ENCODE assay signal across 1 cellular context in the genomic region with DNA sequence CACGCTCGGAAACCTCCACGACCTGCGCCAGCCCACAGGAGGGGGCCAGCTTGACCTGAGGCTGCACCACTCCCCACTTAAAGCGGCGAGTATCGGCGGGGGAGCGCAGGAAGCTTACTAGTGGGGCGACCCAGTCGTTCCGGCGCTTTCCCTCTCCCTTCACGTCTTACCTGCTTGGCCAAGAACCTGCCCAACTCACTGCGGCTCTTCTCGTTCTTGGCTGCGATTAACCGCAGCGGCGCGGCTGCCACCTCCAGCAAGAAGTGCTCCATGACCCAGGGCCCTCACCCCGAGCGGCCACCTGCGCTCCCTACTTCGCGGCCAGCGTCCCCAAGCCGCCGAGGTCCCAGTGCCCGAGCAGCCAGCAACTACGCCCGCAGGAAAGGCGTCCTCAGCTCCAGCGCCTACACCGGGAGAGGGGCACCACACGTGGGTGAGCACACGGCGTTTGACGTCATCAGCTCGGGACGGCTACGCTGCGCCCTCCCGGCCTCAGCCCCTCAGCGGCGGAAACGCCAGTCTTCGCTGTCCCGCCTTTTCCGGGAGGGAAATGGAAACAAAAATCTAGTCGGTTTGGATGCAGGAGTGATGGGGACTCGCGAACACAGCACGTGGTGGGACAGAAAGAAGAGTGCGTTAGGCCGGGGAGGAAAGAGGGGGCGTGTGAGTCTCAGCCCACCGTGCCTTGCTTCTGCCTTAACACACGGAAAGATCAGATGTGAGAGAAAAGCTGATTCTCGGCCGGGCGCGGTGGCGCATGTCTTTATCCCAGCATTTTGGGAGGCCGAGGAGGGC.
TF ChIP-seq lines count a peak whose summit lies in the region.

Gene MDN1, minus strand, starts transcription at position 459 of the 795 bp plus-strand sequence. Its CDS starts 187 bp downstream, at position 272.

TF ChIP-seq in HepG2, 621 proteins besides CTCF, POLR2A, EP300 and RAD21 (continued from another document and continues in another):
- TF ChIP-seq, protein P1, sequence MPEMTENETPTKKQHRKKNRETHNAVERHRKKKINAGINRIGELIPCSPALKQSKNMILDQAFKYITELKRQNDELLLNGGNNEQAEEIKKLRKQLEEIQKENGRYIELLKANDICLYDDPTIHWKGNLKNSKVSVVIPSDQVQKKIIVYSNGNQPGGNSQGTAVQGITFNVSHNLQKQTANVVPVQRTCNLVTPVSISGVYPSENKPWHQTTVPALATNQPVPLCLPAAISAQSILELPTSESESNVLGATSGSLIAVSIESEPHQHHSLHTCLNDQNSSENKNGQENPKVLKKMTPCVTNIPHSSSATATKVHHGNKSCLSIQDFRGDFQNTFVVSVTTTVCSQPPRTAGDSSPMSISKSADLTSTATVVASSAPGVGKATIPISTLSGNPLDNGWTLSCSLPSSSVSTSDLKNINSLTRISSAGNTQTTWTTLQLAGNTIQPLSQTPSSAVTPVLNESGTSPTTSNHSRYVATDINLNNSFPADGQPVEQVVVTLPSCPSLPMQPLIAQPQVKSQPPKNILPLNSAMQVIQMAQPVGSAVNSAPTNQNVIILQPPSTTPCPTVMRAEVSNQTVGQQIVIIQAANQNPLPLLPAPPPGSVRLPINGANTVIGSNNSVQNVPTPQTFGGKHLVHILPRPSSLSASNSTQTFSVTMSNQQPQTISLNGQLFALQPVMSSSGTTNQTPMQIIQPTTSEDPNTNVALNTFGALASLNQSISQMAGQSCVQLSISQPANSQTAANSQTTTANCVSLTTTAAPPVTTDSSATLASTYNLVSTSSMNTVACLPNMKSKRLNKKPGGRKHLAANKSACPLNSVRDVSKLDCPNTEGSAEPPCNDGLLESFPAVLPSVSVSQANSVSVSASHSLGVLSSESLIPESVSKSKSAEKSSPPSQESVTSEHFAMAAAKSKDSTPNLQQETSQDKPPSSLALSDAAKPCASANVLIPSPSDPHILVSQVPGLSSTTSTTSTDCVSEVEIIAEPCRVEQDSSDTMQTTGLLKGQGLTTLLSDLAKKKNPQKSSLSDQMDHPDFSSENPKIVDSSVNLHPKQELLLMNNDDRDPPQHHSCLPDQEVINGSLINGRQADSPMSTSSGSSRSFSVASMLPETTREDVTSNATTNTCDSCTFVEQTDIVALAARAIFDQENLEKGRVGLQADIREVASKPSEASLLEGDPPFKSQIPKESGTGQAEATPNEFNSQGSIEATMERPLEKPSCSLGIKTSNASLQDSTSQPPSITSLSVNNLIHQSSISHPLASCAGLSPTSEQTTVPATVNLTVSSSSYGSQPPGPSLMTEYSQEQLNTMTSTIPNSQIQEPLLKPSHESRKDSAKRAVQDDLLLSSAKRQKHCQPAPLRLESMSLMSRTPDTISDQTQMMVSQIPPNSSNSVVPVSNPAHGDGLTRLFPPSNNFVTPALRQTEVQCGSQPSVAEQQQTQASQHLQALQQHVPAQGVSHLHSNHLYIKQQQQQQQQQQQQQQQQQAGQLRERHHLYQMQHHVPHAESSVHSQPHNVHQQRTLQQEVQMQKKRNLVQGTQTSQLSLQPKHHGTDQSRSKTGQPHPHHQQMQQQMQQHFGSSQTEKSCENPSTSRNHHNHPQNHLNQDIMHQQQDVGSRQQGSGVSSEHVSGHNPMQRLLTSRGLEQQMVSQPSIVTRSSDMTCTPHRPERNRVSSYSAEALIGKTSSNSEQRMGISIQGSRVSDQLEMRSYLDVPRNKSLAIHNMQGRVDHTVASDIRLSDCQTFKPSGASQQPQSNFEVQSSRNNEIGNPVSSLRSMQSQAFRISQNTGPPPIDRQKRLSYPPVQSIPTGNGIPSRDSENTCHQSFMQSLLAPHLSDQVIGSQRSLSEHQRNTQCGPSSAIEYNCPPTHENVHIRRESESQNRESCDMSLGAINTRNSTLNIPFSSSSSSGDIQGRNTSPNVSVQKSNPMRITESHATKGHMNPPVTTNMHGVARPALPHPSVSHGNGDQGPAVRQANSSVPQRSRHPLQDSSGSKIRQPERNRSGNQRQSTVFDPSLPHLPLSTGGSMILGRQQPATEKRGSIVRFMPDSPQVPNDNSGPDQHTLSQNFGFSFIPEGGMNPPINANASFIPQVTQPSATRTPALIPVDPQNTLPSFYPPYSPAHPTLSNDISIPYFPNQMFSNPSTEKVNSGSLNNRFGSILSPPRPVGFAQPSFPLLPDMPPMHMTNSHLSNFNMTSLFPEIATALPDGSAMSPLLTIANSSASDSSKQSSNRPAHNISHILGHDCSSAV (CRISPR knock-in tag; IDR thresholded peaks at IDR 0.05; ENCODE audit: borderline replicate concordance) = 0 out of 2 replicates have a peak, but pooled peaks have one; percentile 74
- TF ChIP-seq ZBTB39 (CRISPR knock-in tag; IDR thresholded peaks at IDR 0.05) (peak; percentile 67; the same call in 1 of the 2 replicates), STAG1 (CRISPR knock-in tag; IDR thresholded peaks at IDR 0.05) (no peak), CCDC6 (CRISPR knock-in tag; IDR thresholded peaks at IDR 0.05) (peak; percentile 97), KMT2A (CRISPR knock-in tag; IDR thresholded peaks at IDR 0.05) (peak; percentile 84; the same call in 1 of the 2 replicates), BORCS8-MEF2B (CRISPR knock-in tag; IDR thresholded peaks at IDR 0.05) (peak; percentile 90), TAF15 (IDR thresholded peaks at IDR 0.05; ENCODE audit: low read depth, low read length, poor library complexity, severe bottlenecking) (no peak), JUNB (CRISPR knock-in tag; IDR thresholded peaks at IDR 0.05; ENCODE audit: borderline replicate concordance) (no peak), ZNF407 (CRISPR knock-in tag; IDR thresholded peaks at IDR 0.05; ENCODE audit: not compliant biosample characterization) (peak; percentile 63), SAFB2 (CRISPR knock-in tag; IDR thresholded peaks at IDR 0.05; ENCODE audit: borderline replicate concordance, low read depth) (peak; percentile 90), ZIK1 (CRISPR knock-in tag; IDR thresholded peaks at IDR 0.05; ENCODE audit: borderline replicate concordance, low read depth) (0 out of 2 replicates have a peak, but pooled peaks have one; percentile 67), ZNF737 (CRISPR knock-in tag; IDR thresholded peaks at IDR 0.05; ENCODE audit: borderline replicate concordance) (peak; percentile 78), CSRNP1 (CRISPR knock-in tag; IDR thresholded peaks at IDR 0.05) (peak; percentile 23; the same call in 1 of the 2 replicates), POLR2AphosphoS2 (IDR thresholded peaks at IDR 0.05; ENCODE audit: low read depth, low read length) (no peak), IRF1 (CRISPR knock-in tag; IDR thresholded peaks at IDR 0.05; ENCODE audit: low read depth) (peak; percentile 79; the same call in 1 of the 2 replicates), NFKBIZ (CRISPR knock-in tag; IDR thresholded peaks at IDR 0.05) (peak; percentile 72; the same call in 1 of the 2 replicates), RFX3 (CRISPR knock-in tag; IDR thresholded peaks at IDR 0.05) (no peak), ZNF441 (CRISPR knock-in tag; IDR thresholded peaks at IDR 0.05; ENCODE audit: borderline replicate concordance) (0 out of 2 replicates have a peak, but pooled peaks have one; percentile 58)
- TF ChIP-seq, protein P2, sequence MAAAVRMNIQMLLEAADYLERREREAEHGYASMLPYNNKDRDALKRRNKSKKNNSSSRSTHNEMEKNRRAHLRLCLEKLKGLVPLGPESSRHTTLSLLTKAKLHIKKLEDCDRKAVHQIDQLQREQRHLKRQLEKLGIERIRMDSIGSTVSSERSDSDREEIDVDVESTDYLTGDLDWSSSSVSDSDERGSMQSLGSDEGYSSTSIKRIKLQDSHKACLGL (CRISPR knock-in tag; IDR thresholded peaks at IDR 0.05) = peak; percentile 100; the same call in 1 of the 2 replicates
- TF ChIP-seq, protein P3, sequence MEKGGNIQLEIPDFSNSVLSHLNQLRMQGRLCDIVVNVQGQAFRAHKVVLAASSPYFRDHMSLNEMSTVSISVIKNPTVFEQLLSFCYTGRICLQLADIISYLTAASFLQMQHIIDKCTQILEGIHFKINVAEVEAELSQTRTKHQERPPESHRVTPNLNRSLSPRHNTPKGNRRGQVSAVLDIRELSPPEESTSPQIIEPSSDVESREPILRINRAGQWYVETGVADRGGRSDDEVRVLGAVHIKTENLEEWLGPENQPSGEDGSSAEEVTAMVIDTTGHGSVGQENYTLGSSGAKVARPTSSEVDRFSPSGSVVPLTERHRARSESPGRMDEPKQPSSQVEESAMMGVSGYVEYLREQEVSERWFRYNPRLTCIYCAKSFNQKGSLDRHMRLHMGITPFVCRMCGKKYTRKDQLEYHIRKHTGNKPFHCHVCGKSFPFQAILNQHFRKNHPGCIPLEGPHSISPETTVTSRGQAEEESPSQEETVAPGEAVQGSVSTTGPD (CRISPR knock-in tag; IDR thresholded peaks at IDR 0.05) = no peak
